ENCODE assay signal across 20 cellular contexts in the genomic region with DNA sequence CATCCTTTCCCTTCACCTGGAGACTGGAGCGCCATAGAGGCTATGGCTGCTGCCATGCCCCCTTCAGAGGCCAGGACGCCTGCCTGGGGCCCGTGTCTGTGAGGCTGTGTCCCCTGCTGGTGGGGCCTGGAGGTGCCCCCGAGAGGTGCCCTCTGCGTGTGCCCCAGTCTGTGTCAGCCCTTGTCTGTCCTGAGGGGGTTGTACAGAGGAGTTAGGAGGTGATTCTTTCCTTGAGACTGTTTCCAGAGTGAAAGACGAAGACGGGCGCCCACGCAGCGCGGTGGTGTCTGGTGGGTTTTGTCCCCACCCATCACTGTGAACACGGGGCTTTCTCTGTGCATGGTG. TPM values are rescaled to one million over a fixed set of nuclear protein-coding genes. Genes with fewer than 3 reads are reported as not detected.
DNase-seq lines count a peak whose midpoint lies in the region; ATAC-seq, FAIRE-seq and TF ChIP-seq lines count a peak whose summit lies in the region.
"Had no signal": no experiment of that assay in that cellular context is flagged by ENCODE, and none has a peak within 500 bp of the region (broad histone marks: within the 10 kb centered on the region; RNA-seq: fewer than 3 reads in every experiment).

No MANE protein-coding gene starts in this region.

- H3K4me3 ChIP-seq in A549: no peak overlapping the region
- H3K4me3 ChIP-seq in mucosa of descending colon: no peak overlapping the region
- no peak overlapping the region for H3K4me3 ChIP-seq in dorsolateral prefrontal cortex
- H3K4me3 ChIP-seq: spleen, testis had no signal

- POLR2A ChIA-PET in A549 (lab: Yijun Ruan, JAX): no interaction called here
- POLR2A ChIA-PET in activated CD8-positive, alpha-beta T cell treated with anti-CD3 and anti-CD28 coated beads for 36 hours (lab: Charles Lee): interaction anchor here (1.2 kb wide), 1 partner anchor 8 kb away, joined by 4 read pairs; no protein-coding TSS in a partner anchor

- H3K27me3 Mint-ChIP-seq in activated CD8-positive, alpha-beta T cell treated with anti-CD3 and anti-CD28 coated beads for 36 hours: no peaks in the 10 kb centered on the region
- H3K27me3 Mint-ChIP-seq in natural killer cell (ENCODE audit: low read depth in 2 of 2): no peaks in the 10 kb centered on the region
- H3K27me3 Mint-ChIP-seq: CD8-positive, alpha-beta memory T cell; effector memory CD8-positive, alpha-beta T cell had no signal

- ATAC-seq in A549: peak; percentile 74 to 76
- ATAC-seq in activated CD8-positive, alpha-beta T cell treated with anti-CD3 and anti-CD28 coated beads for 36 hours: peak; percentile 65
- peak; percentile 18 for ATAC-seq in mucosa of descending colon
- no peak for ATAC-seq in natural killer cell
- ATAC-seq: activated CD4-positive, CD25-positive, alpha-beta regulatory T cell treated with anti-CD3 and anti-CD28 coated beads, Interleukin-2, amount 50 U/mL, for 24 hours; effector memory CD8-positive, alpha-beta T cell; left ventricle myocardium superior had no signal

- no peaks in the 10 kb centered on the region for H3K27me3 ChIP-seq in dorsolateral prefrontal cortex
- H3K27me3 ChIP-seq: neutrophil, spleen, testis had no signal

- intact Hi-C loops in activated CD8-positive, alpha-beta T cell treated with anti-CD3 and anti-CD28 coated beads for 36 hours (cut with micrococcal nuclease): no loop called here
- intact Hi-C loops in mucosa of descending colon (cut with DNase I, micrococcal nuclease) (no loop called here), natural killer cell (cut with micrococcal nuclease) (no loop called here), dorsolateral prefrontal cortex (cut with DNase I) (no loop called here)

- H3K27ac Mint-ChIP-seq in activated CD8-positive, alpha-beta T cell treated with anti-CD3 and anti-CD28 coated beads for 36 hours: no peak overlapping the region
- H3K27ac Mint-ChIP-seq in natural killer cell: no peak overlapping the region
- H3K27ac Mint-ChIP-seq: effector memory CD8-positive, alpha-beta T cell had no signal

- no peak for TF ChIP-seq CTCF in A549 (IDR thresholded peaks at IDR 0.05)
- peak; percentile 33 for TF ChIP-seq CTCF in GM12873 (IDR thresholded peaks at IDR 0.05; ENCODE audit: insufficient read depth, low read depth, low read length, missing control alignments)
- TF ChIP-seq CTCF in activated CD8-positive, alpha-beta T cell treated with anti-CD3 and anti-CD28 coated beads for 36 hours (IDR thresholded peaks at IDR 0.05): peak; percentile 22
- TF ChIP-seq CTCF in mucosa of descending colon (IDR thresholded peaks at IDR 0.05): no peak
- TF ChIP-seq CTCF in natural killer cell (IDR thresholded peaks at IDR 0.05): no peak
- TF ChIP-seq CTCF in dorsolateral prefrontal cortex (IDR thresholded peaks at IDR 0.05 in 54 of 56, conservative IDR thresholded peaks at IDR 0.05 in 2 of 56; ENCODE audit: low read depth in 1 of 56, partially characterized antibody in 56 of 56): no peak

- CTCF ChIA-PET in A549 (lab: Yijun Ruan, JAX): interaction anchor here (0.7 to 2.2 kb wide), 5 partner anchors 12 to 35 kb away, joined by 3 to 6 read pairs (median 4); no protein-coding TSS in a partner anchor
- CTCF ChIA-PET in activated CD8-positive, alpha-beta T cell treated with anti-CD3 and anti-CD28 coated beads for 36 hours (lab: Charles Lee): interaction anchor here (1.3 kb wide), 1 partner anchor 33 kb away, joined by 3 read pairs; a partner anchor contains a TSS

- 88% methylated on average over 12 of the region's 12 CpGs for WGBS in A549 (ENCODE audit: missing lambda C conversion rate)

- H3K9me3 Mint-ChIP-seq in activated CD8-positive, alpha-beta T cell treated with anti-CD3 and anti-CD28 coated beads for 36 hours: no peaks in the 10 kb centered on the region
- no peaks in the 10 kb centered on the region for H3K9me3 Mint-ChIP-seq in natural killer cell
- H3K9me3 Mint-ChIP-seq: CD8-positive, alpha-beta memory T cell; effector memory CD8-positive, alpha-beta T cell had no signal

- FAIRE-seq in A549 (lab: Jason Lieb, UNC): no peak
- FAIRE-seq: GM18507 had no signal

- H3K4me2 ChIP-seq in A549: no peak overlapping the region

- H3K27ac ChIP-seq in A549 (peak overlapping the region in 1 of 2 experiments; percentile 18; a peak in 2 of 6 replicates), dorsolateral prefrontal cortex (peak overlapping the region in 2 of 59 donors; percentile 5 to 18)
- H3K27ac ChIP-seq: testis had no signal

- TF ChIP-seq POLR2A in A549 (IDR thresholded peaks at IDR 0.05; ENCODE audit: low read length): no peak

- TF ChIP-seq EP300 in A549 (IDR thresholded peaks at IDR 0.05): no peak

- H3K4me1 ChIP-seq in A549 (peaks cover 6% of the 10 kb centered on the region; the same call in 2 of the 3 replicates), mucosa of descending colon (ENCODE audit: low read depth) (no peaks in the 10 kb centered on the region)
- H3K4me1 ChIP-seq: testis had no signal

- peak in 1 of 2 experiments; percentile 52 for DNase-seq in A549 (ENCODE audit: low read depth in 1 of 2, low spot score in 1 of 2)
- no peak for DNase-seq in activated CD8-positive, alpha-beta T cell treated with anti-CD3 and anti-CD28 coated beads for 36 hours
- no peak for DNase-seq in mucosa of descending colon
- no peak for DNase-seq in natural killer cell
- no peak for DNase-seq in dorsolateral prefrontal cortex
- no peak for DNase-seq in stimulated activated CD4-positive, alpha-beta T cell treated with anti-CD3 and anti-CD28 coated beads, Interleukin-12 subunit alpha, Interleukin-12 subunit beta, amount 100 ng/mL, for 4 hours
- DNase-seq in COR-L47 (lab: John Stamatoyannopoulos, UW): no peak
- DNase-seq: activated naive CD4-positive, alpha-beta T cell; CD8-positive, alpha-beta memory T cell; DMS79; effector memory CD8-positive, alpha-beta T cell; left ventricle myocardium superior; NCI-H1417; NCI-H69; spleen; testis had no signal

- TF ChIP-seq RAD21 in A549 (conservative IDR thresholded peaks at IDR 0.05 in 1 of 2, IDR thresholded peaks at IDR 0.05 in 1 of 2): no peak

- H3K36me3 ChIP-seq in mucosa of descending colon (ENCODE audit: low read depth): no peaks in the 10 kb centered on the region

- H3K4me1 Mint-ChIP-seq in activated CD8-positive, alpha-beta T cell treated with anti-CD3 and anti-CD28 coated beads for 36 hours (ENCODE audit: low read depth): no peaks in the 10 kb centered on the region
- peaks cover 0 to 3% of the 10 kb centered on the region in 2 donors for H3K4me1 Mint-ChIP-seq in natural killer cell

- no peaks in the 10 kb centered on the region for H3K9me3 ChIP-seq in A549
- no peaks in the 10 kb centered on the region for H3K9me3 ChIP-seq in mucosa of descending colon
- H3K9me3 ChIP-seq: neutrophil, spleen, testis had no signal

- H3K36me3 Mint-ChIP-seq in activated CD8-positive, alpha-beta T cell treated with anti-CD3 and anti-CD28 coated beads for 36 hours (ENCODE audit: low read depth): peaks cover 35% of the 10 kb centered on the region
- H3K36me3 Mint-ChIP-seq in natural killer cell: peaks cover 3% of the 10 kb centered on the region

- no peak overlapping the region for H3K4me3 Mint-ChIP-seq in activated CD8-positive, alpha-beta T cell treated with anti-CD3 and anti-CD28 coated beads for 36 hours
- H3K4me3 Mint-ChIP-seq in natural killer cell: no peak overlapping the region
- H3K4me3 Mint-ChIP-seq: CD8-positive, alpha-beta memory T cell; effector memory CD8-positive, alpha-beta T cell had no signal

RNA-seq across cellular contexts. Expression of a gene that starts 24.6 kb away (rescaled TPM):
- 23.8 and 24.5 TPM in 2 replicates for polyA plus RNA-seq in A549 (2011; rRNA removed)
- 76.3 and 84.0 TPM in 2 replicates for polyA plus RNA-seq in A549 (2012; cell fraction: cytosol; rRNA removed)
- 180 and 185 TPM in 2 replicates for polyA plus RNA-seq in A549 (2012; cell fraction: nucleus; rRNA removed)
- 36.4 to 49.4 TPM (median 39.5 TPM) in 3 replicates for polyA plus RNA-seq in A549 (2017; fragmentation: RNase III; extraction: RNeasy Plus Mini Kit Qiagen cat#74134 plus additional on column Dnase treatment)
- polyA minus RNA-seq in A549 (2011; rRNA and poly(A)+ RNA removed): 32.0 and 36.0 TPM in 2 replicates
- 10 to 100 TPM; 34.8 to 40.5 TPM for total RNA-seq in activated CD8-positive, alpha-beta T cell treated with anti-CD3 and anti-CD28 coated beads for 36 hours
- total RNA-seq in mucosa of descending colon: 10 to 100 TPM; 19.6 to 28.2 (median 21.1) TPM
- 10 to 100 TPM; 17.4 to 35.5 (median 25.0) TPM for total RNA-seq in natural killer cell
- 10 to 100 TPM; 11.1 to 47.8 (median 17.7) TPM for total RNA-seq in dorsolateral prefrontal cortex

RNA-seq across cellular contexts. Expression of a gene that starts 33.7 kb away (rescaled TPM):
- 37.3 and 37.5 TPM in 2 replicates for polyA plus RNA-seq in A549 (2011; rRNA removed)
- polyA plus RNA-seq in A549 (2012; cell fraction: cytosol; rRNA removed): 101 and 139 TPM in 2 replicates
- 343 and 496 TPM in 2 replicates for polyA plus RNA-seq in A549 (2012; cell fraction: nucleus; rRNA removed)
- 59.3 to 61.4 TPM (median 59.5 TPM) in 3 replicates for polyA plus RNA-seq in A549 (2017; fragmentation: RNase III; extraction: RNeasy Plus Mini Kit Qiagen cat#74134 plus additional on column Dnase treatment)
- 54.3 and 84.8 TPM in 2 replicates for polyA minus RNA-seq in A549 (2011; rRNA and poly(A)+ RNA removed)
- 10 to 100 TPM; 53.4 to 54.0 TPM for total RNA-seq in activated CD8-positive, alpha-beta T cell treated with anti-CD3 and anti-CD28 coated beads for 36 hours
- 100 to 1,000 TPM; 127 to 197 (median 142) TPM for total RNA-seq in mucosa of descending colon
- 100 to 1,000 TPM; 117 to 144 (median 136) TPM for total RNA-seq in natural killer cell
- 100 to 1,000 TPM in 22 of 120 experiments, 10 to 100 TPM in 98; 66.7 to 121 (median 89.9) TPM for total RNA-seq in dorsolateral prefrontal cortex

RNA-seq across cellular contexts. Expression of a gene that starts 34.2 kb away (rescaled TPM):
- polyA plus RNA-seq in A549 (2011; rRNA removed): 0.41 and 0.45 TPM in 2 replicates
- 1.2 TPM in 2 replicates for polyA plus RNA-seq in A549 (2012; cell fraction: cytosol; rRNA removed)
- 3.6 and 7.5 TPM in 2 replicates for polyA plus RNA-seq in A549 (2012; cell fraction: nucleus; rRNA removed)
- polyA plus RNA-seq in A549 (2017; fragmentation: RNase III; extraction: RNeasy Plus Mini Kit Qiagen cat#74134 plus additional on column Dnase treatment): 1.1 to 1.3 TPM (median 1.1 TPM) in 3 replicates
- not detected in 2 replicates for polyA minus RNA-seq in A549 (2011; rRNA and poly(A)+ RNA removed)
- total RNA-seq in activated CD8-positive, alpha-beta T cell treated with anti-CD3 and anti-CD28 coated beads for 36 hours: under 1 TPM in 1 of 2 experiments, not detected in 1; 0.83 TPM
- 10 to 100 TPM in 2 of 3 donors, 1 to 10 TPM in 1; 3.2 to 15.4 (median 10.4) TPM for total RNA-seq in mucosa of descending colon
- 1 to 10 TPM; 3.9 to 8.5 (median 7.3) TPM for total RNA-seq in natural killer cell
- total RNA-seq in dorsolateral prefrontal cortex: 1 to 10 TPM in 95 of 120 experiments, under 1 TPM in 1, not detected in 24; 1.00 to 6.0 (median 2.2) TPM
- polyA plus RNA-seq: CD8-positive, alpha-beta memory T cell had no signal

RNA-seq across cellular contexts. Expression of a gene that starts 41.2 kb away (rescaled TPM):
- polyA plus RNA-seq in A549 (2011; rRNA removed) (0.74 and 1.8 TPM in 2 replicates), A549 (2017; fragmentation: RNase III; extraction: RNeasy Plus Mini Kit Qiagen cat#74134 plus additional on column Dnase treatment) (2.8 to 3.6 TPM (median 3.0 TPM) in 3 replicates)
- 1.2 and 1.4 TPM in 2 replicates for polyA plus RNA-seq in A549 (2012; cell fraction: cytosol; rRNA removed)
- 24.8 and 36.0 TPM in 2 replicates for polyA plus RNA-seq in A549 (2012; cell fraction: nucleus; rRNA removed)
- 0.70 and 0.88 TPM in 2 replicates for polyA minus RNA-seq in A549 (2011; rRNA and poly(A)+ RNA removed)
- 1 to 10 TPM; 1.3 to 2.1 TPM for total RNA-seq in activated CD8-positive, alpha-beta T cell treated with anti-CD3 and anti-CD28 coated beads for 36 hours
- total RNA-seq in mucosa of descending colon (10 to 100 TPM in 1 of 3 donors, 1 to 10 TPM in 2; 6.8 to 10.7 (median 7.6) TPM), natural killer cell (10 to 100 TPM in 1 of 3 donors, 1 to 10 TPM in 2; 9.2 to 11.3 (median 9.8) TPM), dorsolateral prefrontal cortex (10 to 100 TPM in 108 of 120 experiments, 1 to 10 TPM in 12; 5.2 to 34.4 (median 16.7) TPM)
- polyA plus RNA-seq: CD8-positive, alpha-beta memory T cell had no signal

RNA-seq across cellular contexts. Expression of a gene that starts 44.8 kb away (rescaled TPM):
- polyA plus RNA-seq in A549 (2011; rRNA removed): 284 and 464 TPM in 2 replicates
- polyA plus RNA-seq in A549 (2012; cell fraction: cytosol; rRNA removed): 581 and 858 TPM in 2 replicates
- polyA plus RNA-seq in A549 (2012; cell fraction: nucleus; rRNA removed): 426 and 433 TPM in 2 replicates
- polyA plus RNA-seq in A549 (2017; fragmentation: RNase III; extraction: RNeasy Plus Mini Kit Qiagen cat#74134 plus additional on column Dnase treatment): 472 to 560 TPM (median 477 TPM) in 3 replicates
- polyA minus RNA-seq in A549 (2011; rRNA and poly(A)+ RNA removed): 105 and 129 TPM in 2 replicates
- 100 to 1,000 TPM; 254 to 270 TPM for total RNA-seq in activated CD8-positive, alpha-beta T cell treated with anti-CD3 and anti-CD28 coated beads for 36 hours
- 100 to 1,000 TPM; 311 to 445 (median 397) TPM for total RNA-seq in mucosa of descending colon
- 100 to 1,000 TPM; 208 to 255 (median 227) TPM for total RNA-seq in natural killer cell
- 100 to 1,000 TPM; 145 to 331 (median 249) TPM for total RNA-seq in dorsolateral prefrontal cortex

Comparison
In these comparisons a context has a peak if more than half of its experiments do, and no peak if none do; other contexts are left out.
1. ATAC-seq: peak in A549 (2 of 2), activated CD8-positive, alpha-beta T cell treated with anti-CD3 and anti-CD28 coated beads for 36 hours (single experiment) and mucosa of descending colon (single experiment); none in natural killer cell (0 of 3).
2. CTCF ChIP-seq: peak in GM12873 (single experiment) and activated CD8-positive, alpha-beta T cell treated with anti-CD3 and anti-CD28 coated beads for 36 hours (single experiment); none in A549 (single experiment), mucosa of descending colon (single experiment), natural killer cell (single experiment) and dorsolateral prefrontal cortex (0 of 56).